In genomic region chr2:40721595-40721994, GRCh38 we compare ENCODE assay signal across 16 cellular contexts.
DNase-seq lines count a peak whose midpoint lies in the region; ATAC-seq and TF ChIP-seq lines count a peak whose summit lies in the region.
"Had no signal": no experiment of that assay in that cellular context is flagged by ENCODE, and none has a peak within 500 bp of the region (broad histone marks: within the 10 kb centered on the region; RNA-seq: fewer than 3 reads in every experiment).

No MANE protein-coding gene starts in this region.

- ATAC-seq in GM18502 (IDR thresholded peaks at IDR 0.05; ENCODE audit: poor library complexity, unreplicated experiment): no peak
- no peak for ATAC-seq in HG02588 (IDR thresholded peaks at IDR 0.05; ENCODE audit: unreplicated experiment)
- ATAC-seq: stimulated activated naive CD8-positive, alpha-beta T cell treated with anti-CD3 and anti-CD28 coated beads, Interleukin-15, amount 100 ng/mL, for 72 hours; T-cell had no signal

- no peak overlapping the region for H3K4me3 Mint-ChIP-seq in MCF 10A (ENCODE audit: unreplicated experiment)
- H3K4me3 Mint-ChIP-seq: activated B cell treated with CpG ODN at 0.5 μM for 24 hours; activated naive CD8-positive, alpha-beta T cell; neural crest cell; stimulated activated naive CD8-positive, alpha-beta T cell treated with anti-CD3 and anti-CD28 coated beads, Interleukin-15, amount 100 ng/mL, for 72 hours; T-cell had no signal

- H3K9me3 ChIP-seq in breast epithelium: no peaks in the 10 kb centered on the region
- H3K9me3 ChIP-seq: esophagus squamous epithelium, right lobe of liver had no signal

- no peaks in the 10 kb centered on the region for H3K36me3 ChIP-seq in breast epithelium
- H3K36me3 ChIP-seq: esophagus squamous epithelium, right lobe of liver had no signal

- no peak overlapping the region for H3K27ac ChIP-seq in breast epithelium
- H3K27ac ChIP-seq: right lobe of liver had no signal

- intact Hi-C loops in MCF 10A (cut with micrococcal nuclease): no loop called here
- intact Hi-C loops in breast epithelium (cut with DNase I; ENCODE audit: low total_unique reads): no loop called here

- H3K27me3 Mint-ChIP-seq in MCF 10A (ENCODE audit: insufficient read depth, unreplicated experiment): no peaks in the 10 kb centered on the region
- H3K27me3 Mint-ChIP-seq: activated B cell treated with CpG ODN at 0.5 μM for 24 hours; activated naive CD8-positive, alpha-beta T cell; stimulated activated naive CD8-positive, alpha-beta T cell treated with anti-CD3 and anti-CD28 coated beads, Interleukin-15, amount 100 ng/mL, for 72 hours; T-cell had no signal

- H3K4me3 ChIP-seq in breast epithelium: no peak overlapping the region
- no peak overlapping the region for H3K4me3 ChIP-seq in fibroblast of mammary gland (ENCODE audit: control insufficient read depth, low read depth, low read length)
- H3K4me3 ChIP-seq: esophagus squamous epithelium, right lobe of liver had no signal

- H3K4me1 ChIP-seq in breast epithelium: no peaks in the 10 kb centered on the region
- H3K4me1 ChIP-seq: right lobe of liver had no signal

- POLR2A ChIA-PET in MCF 10A (lab: Yijun Ruan, JAX): interaction anchor here (0.5 kb wide), 1 partner anchor 755 kb away, joined by 3 read pairs; no protein-coding TSS in a partner anchor

- no peaks in the 10 kb centered on the region for H3K27me3 ChIP-seq in breast epithelium
- H3K27me3 ChIP-seq: esophagus squamous epithelium, right lobe of liver had no signal

- H3K36me3 Mint-ChIP-seq in MCF 10A (ENCODE audit: insufficient read depth, unreplicated experiment): no peaks in the 10 kb centered on the region
- H3K36me3 Mint-ChIP-seq: activated naive CD8-positive, alpha-beta T cell; T-cell had no signal

- TF ChIP-seq CTCF in MCF 10A (IDR thresholded peaks at IDR 0.05; ENCODE audit: unreplicated experiment) (no peak), breast epithelium (IDR thresholded peaks at IDR 0.05) (no peak), fibroblast of mammary gland (conservative IDR thresholded peaks at IDR 0.05; ENCODE audit: control insufficient read depth, insufficient read depth, low read depth, low read length) (no peak)

- CTCF ChIA-PET in MCF 10A (lab: Yijun Ruan, JAX): interaction anchor here (0.6 kb wide), 1 partner anchor 79 kb away, joined by 3 read pairs; no protein-coding TSS in a partner anchor

- H3K9me3 Mint-ChIP-seq in MCF 10A (ENCODE audit: unreplicated experiment): no peaks in the 10 kb centered on the region
- H3K9me3 Mint-ChIP-seq: activated B cell treated with CpG ODN at 0.5 μM for 24 hours; neural crest cell; stimulated activated naive CD8-positive, alpha-beta T cell treated with anti-CD3 and anti-CD28 coated beads, Interleukin-15, amount 100 ng/mL, for 72 hours; T-cell had no signal

- no peak overlapping the region for H3K27ac Mint-ChIP-seq in MCF 10A (ENCODE audit: low read depth, unreplicated experiment)
- H3K27ac Mint-ChIP-seq: activated B cell treated with CpG ODN at 0.5 μM for 24 hours; activated naive CD8-positive, alpha-beta T cell; stimulated activated naive CD8-positive, alpha-beta T cell treated with anti-CD3 and anti-CD28 coated beads, Interleukin-15, amount 100 ng/mL, for 72 hours; T-cell had no signal

- no peak for TF ChIP-seq POLR2A in breast epithelium (IDR thresholded peaks at IDR 0.05)

- DNase-seq in MCF 10A (ENCODE audit: unreplicated experiment): peak; percentile 52
- DNase-seq in breast epithelium (ENCODE audit: low spot score in 2 of 2): no peak
- peak; percentile 32 for DNase-seq in RKO (ENCODE audit: low spot score)
- peak; percentile 38 for DNase-seq in fibroblast of mammary gland (ENCODE audit: low read depth)
- DNase-seq in cerebellar cortex (ENCODE audit: low spot score): no peak
- DNase-seq in activated T-cell treated with anti-CD3 and anti-CD28 coated beads, Interleukin-2, amount 50 U/mL, for 48 hours: no peak
- DNase-seq: activated B cell treated with CpG ODN at 0.5 μM for 24 hours; esophagus squamous epithelium; NCI-H1092 treated with DMSO at 0.1 percent for 48 hours; right lobe of liver; stimulated activated naive CD8-positive, alpha-beta T cell treated with anti-CD3 and anti-CD28 coated beads, Interleukin-15, amount 100 ng/mL, for 72 hours; T-cell had no signal

- no TSS peak for BruUV-seq in MCF 10A (replicated peaks; lab: Mats Ljungman, UMichigan)

- peaks cover 17% of the 10 kb centered on the region for H3K4me1 Mint-ChIP-seq in MCF 10A (ENCODE audit: insufficient read depth, unreplicated experiment)
- H3K4me1 Mint-ChIP-seq: activated B cell treated with CpG ODN at 0.5 μM for 24 hours; neural crest cell; stimulated activated naive CD8-positive, alpha-beta T cell treated with anti-CD3 and anti-CD28 coated beads, Interleukin-15, amount 100 ng/mL, for 72 hours; T-cell had no signal

Comparison
In these comparisons a context has a peak if more than half of its experiments do, and no peak if none do; other contexts are left out.
1. DNase-seq: peak in MCF 10A (single experiment), RKO (single experiment) and fibroblast of mammary gland (single experiment); none in breast epithelium (0 of 2), cerebellar cortex (single experiment) and activated T-cell treated with anti-CD3 and anti-CD28 coated beads, Interleukin-2, amount 50 U/mL, for 48 hours (0 of 2).